Comparison of ENCODE assay signal across 13 cellular contexts in genomic region chr3:67037615-67038014, GRCh38. TPM values are rescaled to one million over a fixed set of nuclear protein-coding genes. Genes with fewer than 3 reads are reported as not detected.
DNase-seq lines count a peak whose midpoint lies in the region; ATAC-seq and TF ChIP-seq lines count a peak whose summit lies in the region.
"Had no signal": no experiment of that assay in that cellular context is flagged by ENCODE, and none has a peak within 500 bp of the region (broad histone marks: within the 10 kb centered on the region; RNA-seq: fewer than 3 reads in every experiment).

No MANE protein-coding gene starts in this region.

- TF ChIP-seq RAD21 in SK-N-SH (IDR thresholded peaks at IDR 0.05; ENCODE audit: low read length) (peak; percentile 23; the same call in 1 of the 2 replicates), neural cell (conservative IDR thresholded peaks at IDR 0.05) (peak; percentile 39)

- H3K36me3 ChIP-seq in SK-N-SH (replicated peaks in 1 of 2; ENCODE audit: control insufficient read depth in 1 of 2, insufficient read depth in 2 of 2, low read length in 1 of 2) (no peaks in the 10 kb centered on the region), Peyer's patch (no peaks in the 10 kb centered on the region), neural cell (ENCODE audit: insufficient read depth, low read length) (no peaks in the 10 kb centered on the region)

- H3K4me3 ChIP-seq in SK-N-SH (ENCODE audit: low read depth in 2 of 2, low read length in 1 of 2), result no peak overlapping the region
- no peak overlapping the region for H3K4me3 ChIP-seq in Peyer's patch
- H3K4me3 ChIP-seq in neural cell (ENCODE audit: low read length), result no peak overlapping the region

- no peak overlapping the region for H3K9ac ChIP-seq in SK-N-SH
- H3K9ac ChIP-seq in neural cell (ENCODE audit: low read length), result no peak overlapping the region
- H3K9ac ChIP-seq: parathyroid adenoma had no signal

- H3K9me3 ChIP-seq in SK-N-SH, result no peaks in the 10 kb centered on the region
- H3K9me3 ChIP-seq in Peyer's patch, result no peaks in the 10 kb centered on the region
- no peaks in the 10 kb centered on the region for H3K9me3 ChIP-seq in neural cell (ENCODE audit: low read length)

- H2AFZ ChIP-seq in SK-N-SH (ENCODE audit: low read depth) (no peak overlapping the region), neural cell (ENCODE audit: low read depth, low read length) (no peak overlapping the region)
- H2AFZ ChIP-seq: parathyroid adenoma had no signal

- no peaks in the 10 kb centered on the region for H3F3A ChIP-seq in SK-N-SH (replicated peaks; ENCODE audit: insufficient read depth)
- no peaks in the 10 kb centered on the region for H3F3A ChIP-seq in neural cell (ENCODE audit: insufficient read depth, low read length, poor library complexity, severe bottlenecking)

- CTCF ChIA-PET in SK-N-SH (lab: Yijun Ruan, JAX), result interaction anchor here (0.6 to 0.7 kb wide), 2 partner anchors 14 to 79 kb away, joined by 3 read pairs; no protein-coding TSS in a partner anchor
- CTCF ChIA-PET in activated naive CD4-positive, alpha-beta T cell treated with anti-CD3 and anti-CD28 coated beads, Interleukin-2, amount 10 ng/mL, durations not matched to agents 7 days and 5 days (lab: Charles Lee), result no interaction called here

- H3K27me3 ChIP-seq in SK-N-SH (ENCODE audit: insufficient read depth), result no peaks in the 10 kb centered on the region
- H3K27me3 ChIP-seq in Peyer's patch, result no peaks in the 10 kb centered on the region
- no peaks in the 10 kb centered on the region for H3K27me3 ChIP-seq in neural cell (ENCODE audit: insufficient read depth, low read depth, low read length)

- POLR2A ChIA-PET in SK-N-SH (lab: Yijun Ruan, JAX), result no interaction called here

- H3K4me1 ChIP-seq in SK-N-SH (ENCODE audit: control insufficient read depth in 1 of 2, insufficient read depth in 2 of 2, low read depth in 1 of 2, low read length in 1 of 2) (no peaks in the 10 kb centered on the region), Peyer's patch (no peaks in the 10 kb centered on the region)
- H3K4me1 ChIP-seq: parathyroid adenoma had no signal

- no peak for TF ChIP-seq EP300 in SK-N-SH (IDR thresholded peaks at IDR 0.05; ENCODE audit: borderline replicate concordance in 1 of 2, low read depth in 1 of 2, low read length in 1 of 2)
- no peak for TF ChIP-seq EP300 in neural cell (conservative IDR thresholded peaks at IDR 0.05; ENCODE audit: poor library complexity, severe bottlenecking)

- H3K4me3 Mint-ChIP-seq in activated naive CD4-positive, alpha-beta T cell treated with anti-CD3 and anti-CD28 coated beads, Interleukin-2, amount 10 ng/mL, durations not matched to agents 7 days and 5 days, result no peak overlapping the region
- H3K4me3 Mint-ChIP-seq: activated CD4-positive, alpha-beta memory T cell treated with anti-CD3 and anti-CD28 coated beads, Interleukin-2, amount 10 ng/mL, durations not matched to agents 7 days and 5 days; brain had no signal

- H3K4me2 ChIP-seq in SK-N-SH, result no peak overlapping the region
- H3K4me2 ChIP-seq in neural cell (ENCODE audit: low read length), result no peak overlapping the region

- no peaks in the 10 kb centered on the region for H3K36me3 Mint-ChIP-seq in activated naive CD4-positive, alpha-beta T cell treated with anti-CD3 and anti-CD28 coated beads, Interleukin-2, amount 10 ng/mL, durations not matched to agents 7 days and 5 days
- H3K36me3 Mint-ChIP-seq: brain had no signal

- H3K27ac Mint-ChIP-seq in activated naive CD4-positive, alpha-beta T cell treated with anti-CD3 and anti-CD28 coated beads, Interleukin-2, amount 10 ng/mL, durations not matched to agents 7 days and 5 days, result no peak overlapping the region
- H3K27ac Mint-ChIP-seq: activated CD4-positive, alpha-beta memory T cell treated with anti-CD3 and anti-CD28 coated beads, Interleukin-2, amount 10 ng/mL, durations not matched to agents 7 days and 5 days; brain had no signal

- no peaks in the 10 kb centered on the region for H3K9me2 ChIP-seq in SK-N-SH
- H3K9me2 ChIP-seq in neural cell (ENCODE audit: insufficient read depth, low read length), result no peaks in the 10 kb centered on the region

- TF ChIP-seq CTCF in SK-N-SH (IDR thresholded peaks at IDR 0.05) (peak; percentile 18), Peyer's patch (IDR thresholded peaks at IDR 0.05) (peak in 5 of 6 experiments; percentile 14 to 62 (median 42)), neural cell (IDR thresholded peaks at IDR 0.05; ENCODE audit: poor library complexity, severe bottlenecking) (peak; percentile 27)

- H3K79me2 ChIP-seq in SK-N-SH (ENCODE audit: insufficient read depth) (no peaks in the 10 kb centered on the region), neural cell (replicated peaks; ENCODE audit: insufficient read depth, low read length) (no peaks in the 10 kb centered on the region)
- H3K79me2 ChIP-seq: parathyroid adenoma had no signal

- no peaks in the 10 kb centered on the region for H3K4me1 Mint-ChIP-seq in activated naive CD4-positive, alpha-beta T cell treated with anti-CD3 and anti-CD28 coated beads, Interleukin-2, amount 10 ng/mL, durations not matched to agents 7 days and 5 days
- H3K4me1 Mint-ChIP-seq: activated CD4-positive, alpha-beta memory T cell treated with anti-CD3 and anti-CD28 coated beads, Interleukin-2, amount 10 ng/mL, durations not matched to agents 7 days and 5 days had no signal

- H4K20me1 ChIP-seq in SK-N-SH (ENCODE audit: insufficient read depth) (no peaks in the 10 kb centered on the region), neural cell (ENCODE audit: insufficient read depth) (no peaks in the 10 kb centered on the region)

- no peaks in the 10 kb centered on the region for H3K27me3 Mint-ChIP-seq in activated naive CD4-positive, alpha-beta T cell treated with anti-CD3 and anti-CD28 coated beads, Interleukin-2, amount 10 ng/mL, durations not matched to agents 7 days and 5 days
- H3K27me3 Mint-ChIP-seq: activated CD4-positive, alpha-beta memory T cell treated with anti-CD3 and anti-CD28 coated beads, Interleukin-2, amount 10 ng/mL, durations not matched to agents 7 days and 5 days; brain had no signal

- no peaks in the 10 kb centered on the region for H3K9me3 Mint-ChIP-seq in activated naive CD4-positive, alpha-beta T cell treated with anti-CD3 and anti-CD28 coated beads, Interleukin-2, amount 10 ng/mL, durations not matched to agents 7 days and 5 days
- H3K9me3 Mint-ChIP-seq: activated CD4-positive, alpha-beta memory T cell treated with anti-CD3 and anti-CD28 coated beads, Interleukin-2, amount 10 ng/mL, durations not matched to agents 7 days and 5 days; brain had no signal

- DNase-seq in SK-N-SH, result no peak
- DNase-seq in Peyer's patch, result no peak
- peak; percentile 21 for DNase-seq in fibroblast of gingiva (ENCODE audit: low read depth)
- DNase-seq in activated naive CD4-positive, alpha-beta T cell treated with anti-CD3 and anti-CD28 coated beads, Interleukin-2, amount 10 ng/mL, durations not matched to agents 7 days and 5 days, result no peak
- DNase-seq in NCI-H524 treated with DMSO at 0.1 percent for 48 hours (lab: John Stamatoyannopoulos, UW), result no peak
- DNase-seq: activated CD4-positive, alpha-beta memory T cell treated with anti-CD3 and anti-CD28 coated beads, Interleukin-2, amount 10 ng/mL, durations not matched to agents 7 days and 5 days; activated effector memory CD4-positive, alpha-beta T cell treated with anti-CD3 and anti-CD28 coated beads, Interleukin-2, amount 50 U/mL, for 16 hours; Calu3 had no signal

- ATAC-seq in SK-N-SH treated with all-trans-retinoic acid at 6 μM for 48 hours, result no peak
- no peak for ATAC-seq in HG02623 (IDR thresholded peaks at IDR 0.05; ENCODE audit: unreplicated experiment)

- WGBS in SK-N-SH (ENCODE audit: low lambda C conversion rate), result 48% methylated on average over 4 of the region's 4 CpGs

- no peak for TF ChIP-seq POLR2A in Peyer's patch (IDR thresholded peaks at IDR 0.05)

- H3K27ac ChIP-seq in SK-N-SH (ENCODE audit: low read depth in 2 of 2, low read length in 1 of 2) (no peak overlapping the region), Peyer's patch (no peak overlapping the region), neural cell (ENCODE audit: low read length) (no peak overlapping the region)
- H3K27ac ChIP-seq: parathyroid adenoma had no signal

TF ChIP-seq in SK-N-SH, 30 proteins besides CTCF, POLR2A, EP300 and RAD21 (continues in another document):
- TF ChIP-seq RXRA (IDR thresholded peaks at IDR 0.05; ENCODE audit: borderline replicate concordance, low read depth), result no peak
- TF ChIP-seq RCOR1 (IDR thresholded peaks at IDR 0.05; ENCODE audit: low read length), result no peak
- no peak for TF ChIP-seq CHD2 (IDR thresholded peaks at IDR 0.05; ENCODE audit: low read length, partially characterized antibody)

TF ChIP-seq in SK-N-SH treated with all-trans-retinoic acid at 6 μM for 48 hours, 23 proteins besides CTCF, POLR2A, EP300 and RAD21 (continues in another document):
- no peak for TF ChIP-seq ZFP30 (CRISPR knock-in tag; IDR thresholded peaks at IDR 0.05)
- TF ChIP-seq TCF4 (CRISPR knock-in tag; IDR thresholded peaks at IDR 0.05; ENCODE audit: borderline replicate concordance), result no peak
- TF ChIP-seq ZC3H10 (CRISPR knock-in tag; IDR thresholded peaks at IDR 0.05), result no peak

TF ChIP-seq in neural cell, 6 proteins besides CTCF, POLR2A, EP300 and RAD21 (continues in another document):
- peak; percentile 23 for TF ChIP-seq SMC3 (conservative IDR thresholded peaks at IDR 0.05; ENCODE audit: poor library complexity)

RNA-seq across cellular contexts. Expression of gene KBTBD8, which starts 39.5 kb away (rescaled TPM):
- polyA plus RNA-seq in SK-N-SH (2012; rRNA removed) (0.36 and 0.55 TPM in 2 replicates), neural cell (4.7 and 5.0 TPM in 2 replicates)
- polyA plus RNA-seq in SK-N-SH (2012; cell fraction: cytosol; rRNA removed), result 0.63 and 0.86 TPM in 2 replicates
- 0.38 and 0.50 TPM in 2 replicates for polyA plus RNA-seq in SK-N-SH (2012; cell fraction: nucleus; rRNA removed)
- total RNA-seq in Peyer's patch, result 1 to 10 TPM; 1.1 to 7.0 (median 3.7) TPM
- 18.3 and 19.2 TPM in 2 replicates for polyA minus RNA-seq in neural cell
